Comparison of ENCODE assay signal across 1 cellular context in genomic region chr12:6567112-6567680, GRCh38.
TF ChIP-seq lines count a peak whose summit lies in the region.

No MANE protein-coding gene starts in this region.

TF ChIP-seq in endothelial cell of umbilical vein, 7 proteins besides CTCF, POLR2A, EP300 and RAD21:
- TF ChIP-seq GATA2 (IDR thresholded peaks at IDR 0.05; ENCODE audit: insufficient read depth, insufficient read length, low read depth, low read length) (no peak), POLR2AphosphoS5 (IDR thresholded peaks at IDR 0.05; ENCODE audit: insufficient read depth, low read depth, low read length) (no peak), MYC (IDR thresholded peaks at IDR 0.05; ENCODE audit: low read depth, low read length) (no peak), JUN (IDR thresholded peaks at IDR 0.05; ENCODE audit: borderline replicate concordance, insufficient read depth, insufficient read length, low read depth) (no peak), FOS (IDR thresholded peaks at IDR 0.05; ENCODE audit: borderline replicate concordance, insufficient read depth, low read length) (no peak), EZH2 (IDR thresholded peaks at IDR 0.05; ENCODE audit: borderline replicate concordance, low read depth, low read length, severe bottlenecking) (no peak)
- TF ChIP-seq, protein P1, sequence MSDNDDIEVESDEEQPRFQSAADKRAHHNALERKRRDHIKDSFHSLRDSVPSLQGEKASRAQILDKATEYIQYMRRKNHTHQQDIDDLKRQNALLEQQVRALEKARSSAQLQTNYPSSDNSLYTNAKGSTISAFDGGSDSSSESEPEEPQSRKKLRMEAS (IDR thresholded peaks at IDR 0.05; ENCODE audit: insufficient read depth, insufficient read length): no peak
TF ChIP-seq in endothelial cell of umbilical vein: peak in this region for 0.
